10 cellular contexts compared by ENCODE assay signal in genomic region chr1:173314656-173315055, GRCh38.
"Had no signal": no experiment of that assay in that cellular context is flagged by ENCODE, and none has a peak within 500 bp of the region (broad histone marks: within the 10 kb centered on the region; RNA-seq: fewer than 3 reads in every experiment).

No MANE protein-coding gene starts in this region.

- H3K27ac ChIP-seq: GM23248, KMS-11 had no signal

- H3K4me1 Mint-ChIP-seq: IgD-negative memory B cell had no signal

- H3K9me3 ChIP-seq: HAP-1 had no signal

- FAIRE-seq: HTR-8/SVneo had no signal

- DNase-seq: GM23248, GOT3, H7, HFFc6, KBM-7 had no signal

- ATAC-seq: HCT116 had no signal

- H3K27ac Mint-ChIP-seq: HFFc6, IgD-negative memory B cell had no signal

- H3K27me3 Mint-ChIP-seq: IgD-negative memory B cell had no signal

- H3K4me3 Mint-ChIP-seq: HFFc6, IgD-negative memory B cell had no signal

- H3K4me1 ChIP-seq: HAP-1 had no signal

- H3K4me2 ChIP-seq: KMS-11 had no signal

- H3K4me3 ChIP-seq: GM23248, HAP-1 had no signal

- H3K9me3 Mint-ChIP-seq: HFFc6 had no signal
